8 cellular contexts compared by ENCODE assay signal in the genomic region with DNA sequence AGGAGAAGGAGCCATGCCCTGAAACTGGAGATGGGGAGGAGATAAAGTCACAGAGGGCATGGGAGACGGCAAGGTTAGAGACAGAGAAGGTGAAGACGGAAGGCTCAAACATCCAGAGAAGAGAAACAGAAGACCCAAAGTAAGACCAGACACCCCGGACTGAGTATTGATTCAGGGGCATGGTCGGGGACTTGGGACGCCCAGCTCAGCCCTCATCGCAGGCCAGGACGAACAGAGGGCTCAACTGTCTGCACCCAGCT. TPM values are rescaled to one million over a fixed set of nuclear protein-coding genes. Genes with fewer than 3 reads are reported as not detected.
DNase-seq lines count a peak whose midpoint lies in the region; ATAC-seq and TF ChIP-seq lines count a peak whose summit lies in the region.

No MANE protein-coding gene starts in this region.

- H3K4me3 ChIP-seq in AG09309 (ENCODE audit: control insufficient read depth, low read depth, low read length), result peak overlapping the region; percentile 86
- peak overlapping the region; percentile 91 for H3K4me3 ChIP-seq in colonic mucosa

- H3K27me3 ChIP-seq in colonic mucosa, result no peaks in the 10 kb centered on the region

- no peak for ATAC-seq in HG02981 (IDR thresholded peaks at IDR 0.05; ENCODE audit: unreplicated experiment)
- no peak for ATAC-seq in GM18498 (IDR thresholded peaks at IDR 0.05; ENCODE audit: unreplicated experiment)
- ATAC-seq in HG03571 (IDR thresholded peaks at IDR 0.05; ENCODE audit: unreplicated experiment), result no peak

- H3K27ac Mint-ChIP-seq in IgD-negative memory B cell (peak overlapping the region in 2 of 3 donors; percentile 1 to 41), nephron (peak overlapping the region; percentile 17 to 32 (median 24))

- no peaks in the 10 kb centered on the region for H3K9me3 Mint-ChIP-seq in IgD-negative memory B cell
- H3K9me3 Mint-ChIP-seq in nephron, result no peaks in the 10 kb centered on the region

- no peak overlapping the region for H3K27ac ChIP-seq in colonic mucosa

- no peaks in the 10 kb centered on the region for H3K9me3 ChIP-seq in colonic mucosa

- peaks cover 14% of the 10 kb centered on the region for H3K4me1 ChIP-seq in colonic mucosa

- H3K4me3 Mint-ChIP-seq in IgD-negative memory B cell (peak overlapping the region; percentile 92 to 97 (median 96)), nephron (peak overlapping the region; percentile 89 to 91 (median 89))

- H3K4me1 Mint-ChIP-seq in IgD-negative memory B cell (peaks cover 28 to 40% (median 34%) of the 10 kb centered on the region in 3 donors), nephron (peaks cover 34% of the 10 kb centered on the region)

- intact Hi-C loops in colonic mucosa (cut with DNase I), result loop anchor here (5.0 kb wide), 4 partner anchors 122 to 607 kb away; no protein-coding TSS in a partner anchor

- H3K9ac ChIP-seq in colonic mucosa (ENCODE audit: low read depth in 2 of 2, low read length in 2 of 2), result peak overlapping the region; percentile 73 to 87

- H3K36me3 Mint-ChIP-seq in IgD-negative memory B cell (no peaks in the 10 kb centered on the region), nephron (ENCODE audit: low read depth) (no peaks in the 10 kb centered on the region)

- TF ChIP-seq CTCF in AG09309 (IDR thresholded peaks at IDR 0.05; ENCODE audit: control insufficient read depth, insufficient read depth, low read depth, low read length, missing control alignments), result no peak
- TF ChIP-seq CTCF in colonic mucosa (IDR thresholded peaks at IDR 0.05), result no peak
- no peak for TF ChIP-seq CTCF in nephron (IDR thresholded peaks at IDR 0.05; ENCODE audit: unreplicated experiment in 3 of 3)

- peaks cover 11% of the 10 kb centered on the region for H3K27me3 Mint-ChIP-seq in IgD-negative memory B cell
- H3K27me3 Mint-ChIP-seq in nephron (ENCODE audit: low read depth), result peaks cover 25% of the 10 kb centered on the region

- H3K36me3 ChIP-seq in colonic mucosa, result no peaks in the 10 kb centered on the region

- DNase-seq in AG09309 (ENCODE audit: low read depth) (no peak), colonic mucosa (no peak), DMS53 treated with DMSO at 0.1 percent for 48 hours (lab: John Stamatoyannopoulos, UW; ENCODE audit: unreplicated experiment) (no peak)

RNA-seq across cellular contexts. Expression of a gene that starts 1.1 kb away (rescaled TPM):
- 0.80 TPM for polyA plus RNA-seq in IgD-negative memory B cell
- total RNA-seq in colonic mucosa, result 10 to 100 TPM; 15.0 to 18.3 TPM
